In the genomic region with DNA sequence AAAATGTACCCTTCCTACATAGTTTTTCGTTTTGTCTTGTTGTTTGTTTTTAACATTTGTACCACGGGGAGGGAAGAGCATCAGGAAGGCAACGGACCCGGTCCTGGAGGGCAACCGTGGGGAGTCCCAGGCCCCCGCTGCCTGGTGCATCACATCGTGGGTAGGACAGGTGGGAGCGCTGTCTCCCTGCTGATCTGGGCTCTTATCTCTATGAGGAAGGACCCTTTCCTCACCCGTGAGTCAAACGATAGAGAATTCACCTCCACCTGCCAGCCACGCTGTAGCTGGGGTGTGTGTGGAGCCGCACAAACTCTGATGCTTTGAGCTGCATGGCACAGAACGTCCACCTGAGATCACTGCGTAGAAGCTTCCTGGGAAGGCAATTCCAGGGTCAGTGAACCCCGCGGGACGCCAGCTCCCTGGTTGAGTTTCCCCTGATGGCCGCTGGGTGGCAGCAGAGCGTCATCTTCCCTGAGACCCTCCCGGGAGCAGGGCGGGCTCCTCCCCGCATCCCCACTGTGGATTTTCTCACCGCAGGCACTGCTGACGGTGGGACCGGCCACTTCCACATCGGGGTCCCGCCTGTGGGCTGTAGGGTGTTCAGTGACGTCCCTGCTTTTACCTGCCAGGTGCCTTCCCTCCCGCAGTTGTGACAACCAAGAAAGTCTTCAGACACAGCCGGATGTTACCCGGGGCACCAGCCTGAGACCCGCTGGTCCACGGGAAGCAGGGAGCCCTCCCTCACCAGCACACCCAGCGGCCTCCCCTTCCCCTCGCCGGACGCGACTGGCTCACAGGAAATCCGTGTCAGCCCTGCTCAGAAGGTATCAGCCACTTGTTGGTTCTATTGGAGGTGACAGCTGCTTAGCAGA, we compare ENCODE assay signal across 9 cellular contexts. TPM values are rescaled to one million over a fixed set of nuclear protein-coding genes. Genes with fewer than 3 reads are reported as not detected.
DNase-seq lines count a peak whose midpoint lies in the region; ATAC-seq and TF ChIP-seq lines count a peak whose summit lies in the region.
"Had no signal": no experiment of that assay in that cellular context is flagged by ENCODE, and none has a peak within 500 bp of the region (broad histone marks: within the 10 kb centered on the region; RNA-seq: fewer than 3 reads in every experiment).

No MANE protein-coding gene starts in this region.

- DNase-seq in DMS 273 (lab: John Stamatoyannopoulos, UW; ENCODE audit: unreplicated experiment) (peak; percentile 78), DMS 273 treated with DMSO at 0.1 percent for 48 hours (lab: John Stamatoyannopoulos, UW) (no peak), LHCN-M2 (ENCODE audit: low read depth) (peak; percentile 26), T follicular helper cell (ENCODE audit: low read depth) (peak; percentile 45), adrenal gland (peak; percentile 59 to 84 (median 73)), hepatic stellate cell (ENCODE audit: low spot score) (peak; percentile 76), skeletal muscle cell (ENCODE audit: low read depth) (no peak)

- peak; percentile 62 to 89 (median 77) for TF ChIP-seq CTCF in adrenal gland (IDR thresholded peaks at IDR 0.05)

- H3K9me3 ChIP-seq in adrenal gland (replicated peaks in 1 of 3): no peaks in the 10 kb centered on the region

- H3K36me3 ChIP-seq in adrenal gland (replicated peaks in 1 of 2): no peaks in the 10 kb centered on the region

- H3K27me3 ChIP-seq in adrenal gland: no peaks in the 10 kb centered on the region

- H3K4me3 ChIP-seq in adrenal gland (no peak overlapping the region), skeletal muscle cell (ENCODE audit: low read depth, low read length) (peak overlapping the region; percentile 34)

- no peak overlapping the region for H3K27ac ChIP-seq in adrenal gland
- H3K27ac ChIP-seq: skin epidermis had no signal

- intact Hi-C loops in adrenal gland (cut with DNase I): no loop called here

- no peak for TF ChIP-seq POLR2A in adrenal gland (IDR thresholded peaks at IDR 0.05)

- no peaks in the 10 kb centered on the region for H3K4me1 ChIP-seq in adrenal gland (replicated peaks in 1 of 2)

- 4 to 8% (median 5%) methylated on average over 22 to 39 of the region's 39 CpGs for WGBS in adrenal gland, 4 donors

- ATAC-seq in GM18517 (IDR thresholded peaks at IDR 0.05; ENCODE audit: unreplicated experiment): no peak

RNA-seq across cellular contexts. Expression of a gene that starts 54.7 kb away (rescaled TPM):
- total RNA-seq in LHCN-M2 (2014; rRNA removed) (25.8 and 26.9 TPM in 2 replicates), adrenal gland (10 to 100 TPM in 7 of 8 donors, 1 to 10 TPM in 1; 8.5 to 51.5 (median 27.8) TPM)
- polyA plus RNA-seq in LHCN-M2 (2012): 27.7 TPM
- polyA plus RNA-seq in adrenal gland: 10 to 100 TPM in 2 of 3 donors, 1 to 10 TPM in 1; 4.6 to 44.7 (median 31.0) TPM

Comparison
In these comparisons a context has a peak if more than half of its experiments do, and no peak if none do; other contexts are left out.
1. DNase-seq: peak in DMS 273 (single experiment), LHCN-M2 (single experiment), T follicular helper cell (single experiment), adrenal gland (7 of 7) and hepatic stellate cell (single experiment); none in DMS 273 treated with DMSO at 0.1 percent for 48 hours (single experiment) and skeletal muscle cell (single experiment).